Comparison of ENCODE assay signal across 8 cellular contexts in genomic region chr10:15859865-15860691, GRCh38. TPM values are rescaled to one million over a fixed set of nuclear protein-coding genes. Genes with fewer than 3 reads are reported as not detected.
DNase-seq lines count a peak whose midpoint lies in the region; ATAC-seq, FAIRE-seq and TF ChIP-seq lines count a peak whose summit lies in the region.

Gene MINDY3, minus strand, starts transcription at chr10:15860507. Its CDS starts 208 bp downstream, at chr10:15860299.

- H4K20me1 ChIP-seq in astrocyte (ENCODE audit: insufficient read depth, low read length), result peaks cover 23% of the 10 kb centered on the region

- no peak for TF ChIP-seq CTCF in astrocyte (IDR thresholded peaks at IDR 0.05; ENCODE audit: insufficient read depth, low read depth, low read length)
- no peak for TF ChIP-seq CTCF in vagina (IDR thresholded peaks at IDR 0.05)

- intact Hi-C loops in T-helper 2 cell treated with Interferon-gamma antibody and Interleukin-4, amounts not matched to agents 100 ng/mL and 5 ng/mL, for 36 hours (cut with micrococcal nuclease), result loop anchor here (1.0 to 10.0 kb wide), 5 partner anchors 15 to 1165 kb away; partner anchors contain the start of gene PTER
- intact Hi-C loops in vagina (cut with DNase I), result no loop called here

- peak; percentile 92 for DNase-seq in NCI-H146 (lab: John Stamatoyannopoulos, UW)
- peak; percentile 63 for DNase-seq in astrocyte (ENCODE audit: low read depth)
- peak; percentile 56 for DNase-seq in hepatic stellate cell (ENCODE audit: low spot score)
- no peak for DNase-seq in vagina (ENCODE audit: extremely low spot score in 2 of 2)

- H3K27ac Mint-ChIP-seq in astrocyte (ENCODE audit: unreplicated experiment), result peak within 1 kb of the TSS; percentile 77

- H3K4me1 Mint-ChIP-seq in astrocyte (ENCODE audit: low read depth, unreplicated experiment), result peaks cover 10% of the 10 kb centered on the region

- peak; percentile 91 for ATAC-seq in GM18498 (IDR thresholded peaks at IDR 0.05; ENCODE audit: unreplicated experiment)
- peak; percentile 90 for ATAC-seq in HG02798 (IDR thresholded peaks at IDR 0.05; ENCODE audit: poor library complexity, unreplicated experiment)

- peak within 1 kb of the TSS; percentile 87 for H3K9ac ChIP-seq in astrocyte (ENCODE audit: low read length)
- peak within 1 kb of the TSS; percentile 51 for H3K9ac ChIP-seq in rectal smooth muscle tissue (ENCODE audit: low read length)

- H3K79me2 ChIP-seq in astrocyte (ENCODE audit: insufficient read depth, low read length), result peaks cover 51% of the 10 kb centered on the region

- H2AFZ ChIP-seq in astrocyte (ENCODE audit: low read depth, low read length), result peak within 1 kb of the TSS; percentile 97

- H3K4me1 ChIP-seq in astrocyte (ENCODE audit: insufficient read depth, low read length), result peaks cover 4% of the 10 kb centered on the region
- H3K4me1 ChIP-seq in rectal smooth muscle tissue (ENCODE audit: control insufficient read depth, insufficient read depth, low read length), result peaks cover 3% of the 10 kb centered on the region
- peaks cover 39% of the 10 kb centered on the region for H3K4me1 ChIP-seq in vagina

- H3K27me3 ChIP-seq in astrocyte (ENCODE audit: insufficient read depth, low read length), result peaks cover 3% of the 10 kb centered on the region
- no peaks in the 10 kb centered on the region for H3K27me3 ChIP-seq in rectal smooth muscle tissue (ENCODE audit: control insufficient read depth, insufficient read depth, low read length)
- no peaks in the 10 kb centered on the region for H3K27me3 ChIP-seq in vagina

- TF ChIP-seq POLR2A in vagina (IDR thresholded peaks at IDR 0.05), result no peak

- H3K27ac ChIP-seq in astrocyte (ENCODE audit: low read depth, low read length) (peak within 1 kb of the TSS; percentile 64), rectal smooth muscle tissue (ENCODE audit: low read depth, low read length) (peak within 1 kb of the TSS; percentile 65), vagina (peak within 1 kb of the TSS; percentile 65)

- H3K4me3 Mint-ChIP-seq in astrocyte (ENCODE audit: unreplicated experiment), result peak within 1 kb of the TSS; percentile 100

- H3K4me2 ChIP-seq in astrocyte (ENCODE audit: low read length), result peak within 1 kb of the TSS; percentile 98

- no peaks in the 10 kb centered on the region for H3K9me3 ChIP-seq in astrocyte (ENCODE audit: insufficient read depth, low read depth, low read length)
- H3K9me3 ChIP-seq in vagina, result no peaks in the 10 kb centered on the region

- H3K9me3 Mint-ChIP-seq in astrocyte (ENCODE audit: unreplicated experiment), result no peaks in the 10 kb centered on the region

- H3K36me3 ChIP-seq in astrocyte (ENCODE audit: insufficient read depth, low read length) (no peaks in the 10 kb centered on the region), rectal smooth muscle tissue (ENCODE audit: control insufficient read depth, insufficient read depth, low read length) (no peaks in the 10 kb centered on the region), vagina (no peaks in the 10 kb centered on the region)

- H3K36me3 Mint-ChIP-seq in astrocyte (ENCODE audit: low read depth, unreplicated experiment), result no peaks in the 10 kb centered on the region

- no peak for FAIRE-seq in astrocyte (lab: Jason Lieb, UNC)

- peaks cover 13% of the 10 kb centered on the region for H3K27me3 Mint-ChIP-seq in astrocyte (ENCODE audit: low read depth, unreplicated experiment)

- H3K4me3 ChIP-seq in astrocyte (ENCODE audit: insufficient read depth, low read depth, low read length), result peak within 1 kb of the TSS; percentile 93
- peak within 1 kb of the TSS; percentile 95 for H3K4me3 ChIP-seq in rectal smooth muscle tissue (ENCODE audit: low read length)
- peak within 1 kb of the TSS; percentile 71 to 79 for H3K4me3 ChIP-seq in vagina

RNA-seq across cellular contexts. Expression of gene MINDY3, which starts in this region (rescaled TPM):
- 20.2 and 21.2 TPM in 2 replicates for total RNA-seq in T-helper 2 cell treated with Interferon-gamma antibody and Interleukin-4, amounts not matched to agents 100 ng/mL and 5 ng/mL, for 36 hours
- 28.4 and 29.6 TPM in 2 replicates for total RNA-seq in astrocyte
- 25.0 TPM for total RNA-seq in vagina

Comparison
In these comparisons a context has a peak if more than half of its experiments do, and no peak if none do; other contexts are left out.
1. DNase-seq: peak in NCI-H146 (single experiment), astrocyte (single experiment) and hepatic stellate cell (single experiment); none in vagina (0 of 2).
2. Peak in every context shown above with its lines, with median percentiles within 50 percentile points of each other: H3K27ac ChIP-seq and H3K4me3 ChIP-seq.